Comparison of ENCODE assay signal across 10 cellular contexts in the genomic region with DNA sequence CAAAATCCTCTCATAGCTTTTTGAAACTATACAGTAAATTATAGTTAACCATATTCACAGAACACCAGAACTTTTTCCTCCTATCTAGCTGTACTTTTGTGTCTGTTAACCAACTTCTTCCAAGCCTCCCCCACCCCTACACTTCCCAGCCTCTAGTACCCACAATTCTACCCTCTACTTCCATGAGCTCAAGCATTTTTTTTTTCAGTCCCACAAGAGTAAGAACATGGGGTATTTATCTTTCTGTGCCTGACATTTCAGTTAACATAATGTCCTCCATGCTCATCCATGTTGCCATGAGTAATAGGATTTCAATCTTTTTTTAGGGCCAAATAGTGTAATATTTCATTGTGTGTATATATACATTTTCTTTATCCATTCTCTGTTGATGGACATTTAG.
"Had no signal": no experiment of that assay in that cellular context is flagged by ENCODE, and none has a peak within 500 bp of the region (broad histone marks: within the 10 kb centered on the region; RNA-seq: fewer than 3 reads in every experiment).

No MANE protein-coding gene starts in this region.

- ATAC-seq: GM23338, HCT116 had no signal

- H3K9ac ChIP-seq: GM23248 had no signal

- H3K4me1 ChIP-seq: HAP-1 had no signal

- H3K27ac Mint-ChIP-seq: GM23338, H9, HFFc6 had no signal

- DNase-seq: GM23248, GOT3, H7, H9, HCEC 1CT, HFFc6 had no signal

- H3K4me3 Mint-ChIP-seq: GM23338, H9, HFFc6 had no signal

- H3K4me2 ChIP-seq: GM23338 had no signal

- H3K36me3 ChIP-seq: HAP-1 had no signal

- H3K27ac ChIP-seq: GM23248 had no signal

- H3K4me3 ChIP-seq: GM23248, GM23338, HAP-1 had no signal

- H2AFZ ChIP-seq: GM23248 had no signal

- H3K4me1 Mint-ChIP-seq: GM23338 had no signal

- H3K9me3 Mint-ChIP-seq: GM23338, H9, HFFc6 had no signal

- H3K9me3 ChIP-seq: HAP-1 had no signal

- FAIRE-seq: H54 had no signal
